In the genomic region with DNA sequence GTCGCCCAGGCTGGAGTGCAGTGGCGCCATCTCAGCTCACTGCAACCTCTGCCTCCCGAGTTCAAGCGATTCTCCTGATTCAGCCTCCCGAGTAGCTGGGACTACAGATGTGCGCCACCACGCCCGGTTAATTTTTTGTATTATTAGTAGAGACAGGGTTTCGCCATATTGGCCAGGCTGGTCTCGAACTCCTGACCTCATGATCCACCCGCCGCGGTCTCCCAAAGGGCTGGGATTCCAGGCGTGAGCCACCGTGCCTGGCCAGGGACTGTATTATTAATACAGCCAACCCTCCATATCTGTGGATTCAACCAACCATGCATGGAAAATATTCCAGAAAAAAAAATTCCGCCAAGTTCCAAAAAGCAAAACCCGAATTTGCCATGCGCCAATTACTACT, we compare ENCODE assay signal across 14 cellular contexts. TPM values are rescaled to one million over a fixed set of nuclear protein-coding genes. Genes with fewer than 3 reads are reported as not detected.
"Had no signal": no experiment of that assay in that cellular context is flagged by ENCODE, and none has a peak within 500 bp of the region (broad histone marks: within the 10 kb centered on the region; RNA-seq: fewer than 3 reads in every experiment).

No MANE protein-coding gene starts in this region.

RNA-seq across cellular contexts. Expression of gene PGPEP1L, which starts 52.6 kb away (rescaled TPM):
- total RNA-seq: activated B cell treated with CpG ODN at 0.5 μM for 24 hours; activated CD8-positive, alpha-beta T cell treated with anti-CD3 and anti-CD28 coated beads, Interleukin-2, amount 10 ng/mL, durations not matched to agents 7 days and 5 days; activated naive CD4-positive, alpha-beta T cell treated with anti-CD3 and anti-CD28 coated beads, Interleukin-2, amount 50 U/mL, for 72 hours; body of pancreas; colonic mucosa; fibroblast of lung; fibroblast of villous mesenchyme; lower leg skin; omental fat pad; renal cortical epithelial cell; sciatic nerve; SJCRH30; thyroid gland; upper lobe of right lung had no signal
- polyA plus RNA-seq: fibroblast of lung had no signal
